Comparison of ENCODE assay signal across 1 cellular context in the genomic region with DNA sequence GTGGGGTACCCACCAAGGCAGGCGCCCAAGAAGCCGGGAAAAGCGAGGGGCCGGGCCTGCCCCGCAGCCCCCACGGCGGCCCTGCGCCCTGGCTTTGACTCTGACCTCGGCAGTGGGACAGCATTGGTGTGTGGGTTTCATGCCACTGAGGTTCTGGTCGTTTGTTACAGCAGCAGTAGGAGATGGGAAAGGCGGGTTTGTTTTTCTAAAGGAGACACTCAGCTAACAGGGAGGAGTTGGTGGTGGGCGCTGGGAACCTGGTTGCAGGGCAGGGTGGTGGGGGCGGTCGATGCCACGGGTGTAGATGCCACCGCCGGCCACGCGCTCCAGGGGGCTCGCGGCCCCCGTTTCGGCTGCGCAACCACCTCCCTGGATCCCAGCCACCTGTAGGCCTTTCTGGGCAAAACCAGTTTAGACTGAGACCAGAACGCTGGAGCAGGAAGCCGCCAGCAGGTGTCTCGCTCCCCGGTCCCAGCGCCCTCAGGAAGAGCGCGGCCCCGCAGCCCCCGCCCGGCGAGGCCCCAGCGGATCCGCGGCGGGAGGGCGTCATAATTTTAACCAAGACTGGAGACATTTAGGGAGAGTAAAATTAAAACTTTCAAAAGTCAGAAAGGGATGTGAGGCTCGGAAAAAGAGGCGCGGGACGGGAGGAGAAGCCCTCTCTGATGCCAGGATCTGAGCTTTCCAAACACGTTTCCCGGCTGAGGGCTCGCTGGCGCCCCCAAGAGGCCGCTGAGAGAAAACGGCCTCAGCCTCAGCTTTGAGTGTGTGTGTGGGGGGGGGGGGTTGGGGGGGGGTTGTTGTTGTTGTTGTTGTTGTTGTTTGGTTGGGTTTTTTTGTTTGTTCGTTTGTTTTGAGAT.
TF ChIP-seq lines count a peak whose summit lies in the region.

No MANE protein-coding gene starts in this region.

TF ChIP-seq in HepG2, 621 proteins besides CTCF, POLR2A, EP300 and RAD21 (continued from another document and continues in another):
- TF ChIP-seq NONO (IDR thresholded peaks at IDR 0.05) (no peak), NONO (CRISPR knock-in tag; conservative IDR thresholded peaks at IDR 0.05) (no peak), ZNF547 (CRISPR knock-in tag; IDR thresholded peaks at IDR 0.05) (no peak), ZNF768 (CRISPR knock-in tag; IDR thresholded peaks at IDR 0.05) (peak; percentile 43; the same call in 1 of the 2 replicates), RARG (CRISPR knock-in tag; IDR thresholded peaks at IDR 0.05; ENCODE audit: low read depth) (no peak), ZNF264 (CRISPR knock-in tag; IDR thresholded peaks at IDR 0.05) (no peak), SAP130 (CRISPR knock-in tag; IDR thresholded peaks at IDR 0.05; ENCODE audit: low read depth) (peak; percentile 12; the same call in 1 of the 2 replicates), GTF3A (CRISPR knock-in tag; conservative IDR thresholded peaks at IDR 0.05) (no peak), ZNF142 (CRISPR knock-in tag; IDR thresholded peaks at IDR 0.05) (0 out of 2 replicates have a peak, but pooled peaks have one; percentile 41), DPF2 (CRISPR knock-in tag; IDR thresholded peaks at IDR 0.05; ENCODE audit: borderline replicate concordance, low read depth) (no peak), CEBPG (CRISPR knock-in tag; IDR thresholded peaks at IDR 0.05) (no peak), SALL1 (CRISPR knock-in tag; IDR thresholded peaks at IDR 0.05) (peak; percentile 33), ZBTB43 (CRISPR knock-in tag; conservative IDR thresholded peaks at IDR 0.05) (no peak), REST (IDR thresholded peaks at IDR 0.05; ENCODE audit: borderline replicate concordance in 1 of 2, low read depth in 1 of 2, low read length in 2 of 2) (no peak), RBM39 (IDR thresholded peaks at IDR 0.05; ENCODE audit: low read depth, low read length, poor library complexity, severe bottlenecking) (peak; percentile 87), PHF5A (CRISPR knock-in tag; IDR thresholded peaks at IDR 0.05; ENCODE audit: low read depth, unreplicated experiment) (no peak), TEAD2 (CRISPR knock-in tag; IDR thresholded peaks at IDR 0.05) (no peak), TMF1 (CRISPR knock-in tag; IDR thresholded peaks at IDR 0.05; ENCODE audit: low read depth) (no peak), EHMT2 (IDR thresholded peaks at IDR 0.05; ENCODE audit: borderline replicate concordance, low read depth, low read length) (no peak), ATF7-NPFF (CRISPR knock-in tag; IDR thresholded peaks at IDR 0.05; ENCODE audit: low read depth) (0 out of 2 replicates have a peak, but pooled peaks have one; percentile 50), SRF (IDR thresholded peaks at IDR 0.05; ENCODE audit: low read depth, low read length) (no peak), ATF5 (CRISPR knock-in tag; IDR thresholded peaks at IDR 0.05; ENCODE audit: low read depth) (no peak), RBM22 (optimal IDR thresholded peaks at IDR 0.05; ENCODE audit: low read length) (no peak), SIN3B (IDR thresholded peaks at IDR 0.05; ENCODE audit: low read length) (no peak), TGIF2 (CRISPR knock-in tag; IDR thresholded peaks at IDR 0.05) (no peak), AHR (CRISPR knock-in tag; IDR thresholded peaks at IDR 0.05) (no peak), ZNF572 (CRISPR knock-in tag; IDR thresholded peaks at IDR 0.05) (no peak), SNAI1 (CRISPR knock-in tag; IDR thresholded peaks at IDR 0.05; ENCODE audit: borderline replicate concordance) (no peak), HOXA7 (CRISPR knock-in tag; IDR thresholded peaks at IDR 0.05) (no peak), ZBTB42 (CRISPR knock-in tag; IDR thresholded peaks at IDR 0.05) (no peak), DR1 (CRISPR knock-in tag; IDR thresholded peaks at IDR 0.05) (no peak), KDM3A (CRISPR knock-in tag; IDR thresholded peaks at IDR 0.05; ENCODE audit: low read depth) (no peak), ZFP90 (CRISPR knock-in tag; IDR thresholded peaks at IDR 0.05; ENCODE audit: borderline replicate concordance) (no peak), TOPORS (CRISPR knock-in tag; IDR thresholded peaks at IDR 0.05) (no peak), ZNF354B (CRISPR knock-in tag; IDR thresholded peaks at IDR 0.05) (no peak), TP53 (CRISPR knock-in tag; conservative IDR thresholded peaks at IDR 0.05) (peak; percentile 67; the same call in 1 of the 2 replicates), SCMH1 (CRISPR knock-in tag; IDR thresholded peaks at IDR 0.05; ENCODE audit: borderline replicate concordance) (no peak), GTF2F1 (IDR thresholded peaks at IDR 0.05; ENCODE audit: low read length) (no peak)
- TF ChIP-seq, protein P1, sequence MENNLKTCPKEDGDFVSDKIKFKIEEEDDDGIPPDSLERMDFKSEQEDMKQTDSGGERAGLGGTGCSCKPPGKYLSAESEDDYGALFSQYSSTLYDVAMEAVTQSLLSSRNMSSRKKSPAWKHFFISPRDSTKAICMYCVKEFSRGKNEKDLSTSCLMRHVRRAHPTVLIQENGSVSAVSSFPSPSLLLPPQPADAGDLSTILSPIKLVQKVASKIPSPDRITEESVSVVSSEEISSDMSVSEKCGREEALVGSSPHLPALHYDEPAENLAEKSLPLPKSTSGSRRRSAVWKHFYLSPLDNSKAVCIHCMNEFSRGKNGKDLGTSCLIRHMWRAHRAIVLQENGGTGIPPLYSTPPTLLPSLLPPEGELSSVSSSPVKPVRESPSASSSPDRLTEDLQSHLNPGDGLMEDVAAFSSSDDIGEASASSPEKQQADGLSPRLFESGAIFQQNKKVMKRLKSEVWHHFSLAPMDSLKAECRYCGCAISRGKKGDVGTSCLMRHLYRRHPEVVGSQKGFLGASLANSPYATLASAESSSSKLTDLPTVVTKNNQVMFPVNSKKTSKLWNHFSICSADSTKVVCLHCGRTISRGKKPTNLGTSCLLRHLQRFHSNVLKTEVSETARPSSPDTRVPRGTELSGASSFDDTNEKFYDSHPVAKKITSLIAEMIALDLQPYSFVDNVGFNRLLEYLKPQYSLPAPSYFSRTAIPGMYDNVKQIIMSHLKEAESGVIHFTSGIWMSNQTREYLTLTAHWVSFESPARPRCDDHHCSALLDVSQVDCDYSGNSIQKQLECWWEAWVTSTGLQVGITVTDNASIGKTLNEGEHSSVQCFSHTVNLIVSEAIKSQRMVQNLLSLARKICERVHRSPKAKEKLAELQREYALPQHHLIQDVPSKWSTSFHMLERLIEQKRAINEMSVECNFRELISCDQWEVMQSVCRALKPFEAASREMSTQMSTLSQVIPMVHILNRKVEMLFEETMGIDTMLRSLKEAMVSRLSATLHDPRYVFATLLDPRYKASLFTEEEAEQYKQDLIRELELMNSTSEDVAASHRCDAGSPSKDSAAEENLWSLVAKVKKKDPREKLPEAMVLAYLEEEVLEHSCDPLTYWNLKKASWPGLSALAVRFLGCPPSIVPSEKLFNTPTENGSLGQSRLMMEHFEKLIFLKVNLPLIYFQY (CRISPR knock-in tag; IDR thresholded peaks at IDR 0.05; ENCODE audit: borderline replicate concordance), result no peak
- TF ChIP-seq, protein P2, sequence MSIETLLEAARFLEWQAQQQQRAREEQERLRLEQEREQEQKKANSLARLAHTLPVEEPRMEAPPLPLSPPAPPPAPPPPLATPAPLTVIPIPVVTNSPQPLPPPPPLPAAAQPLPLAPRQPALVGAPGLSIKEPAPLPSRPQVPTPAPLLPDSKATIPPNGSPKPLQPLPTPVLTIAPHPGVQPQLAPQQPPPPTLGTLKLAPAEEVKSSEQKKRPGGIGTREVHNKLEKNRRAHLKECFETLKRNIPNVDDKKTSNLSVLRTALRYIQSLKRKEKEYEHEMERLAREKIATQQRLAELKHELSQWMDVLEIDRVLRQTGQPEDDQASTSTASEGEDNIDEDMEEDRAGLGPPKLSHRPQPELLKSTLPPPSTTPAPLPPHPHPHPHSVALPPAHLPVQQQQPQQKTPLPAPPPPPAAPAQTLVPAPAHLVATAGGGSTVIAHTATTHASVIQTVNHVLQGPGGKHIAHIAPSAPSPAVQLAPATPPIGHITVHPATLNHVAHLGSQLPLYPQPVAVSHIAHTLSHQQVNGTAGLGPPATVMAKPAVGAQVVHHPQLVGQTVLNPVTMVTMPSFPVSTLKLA (IDR thresholded peaks at IDR 0.05), result no peak
- TF ChIP-seq, protein P3, sequence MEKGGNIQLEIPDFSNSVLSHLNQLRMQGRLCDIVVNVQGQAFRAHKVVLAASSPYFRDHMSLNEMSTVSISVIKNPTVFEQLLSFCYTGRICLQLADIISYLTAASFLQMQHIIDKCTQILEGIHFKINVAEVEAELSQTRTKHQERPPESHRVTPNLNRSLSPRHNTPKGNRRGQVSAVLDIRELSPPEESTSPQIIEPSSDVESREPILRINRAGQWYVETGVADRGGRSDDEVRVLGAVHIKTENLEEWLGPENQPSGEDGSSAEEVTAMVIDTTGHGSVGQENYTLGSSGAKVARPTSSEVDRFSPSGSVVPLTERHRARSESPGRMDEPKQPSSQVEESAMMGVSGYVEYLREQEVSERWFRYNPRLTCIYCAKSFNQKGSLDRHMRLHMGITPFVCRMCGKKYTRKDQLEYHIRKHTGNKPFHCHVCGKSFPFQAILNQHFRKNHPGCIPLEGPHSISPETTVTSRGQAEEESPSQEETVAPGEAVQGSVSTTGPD (CRISPR knock-in tag; IDR thresholded peaks at IDR 0.05), result 0 out of 2 replicates have a peak, but pooled peaks have one; percentile 30
